In the genomic region with DNA sequence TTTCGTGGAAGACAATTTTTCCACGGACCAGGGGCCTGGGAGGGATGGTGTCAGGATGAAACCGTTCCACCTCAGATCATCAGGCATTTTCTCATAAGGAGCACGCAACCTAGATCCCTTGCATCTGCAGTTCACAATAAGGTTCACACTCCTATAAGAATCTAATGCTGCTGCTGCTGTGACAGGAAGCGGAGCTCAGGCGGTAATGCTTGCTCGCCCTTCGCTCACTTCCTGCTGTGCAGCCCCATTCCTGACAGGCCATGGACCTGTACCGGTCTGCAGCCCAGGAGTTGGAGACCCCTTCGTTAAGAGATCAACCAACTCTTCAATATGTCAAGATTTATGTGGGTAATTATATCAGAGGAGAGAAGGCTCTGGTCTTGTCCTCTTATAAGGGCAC, we compare ENCODE assay signal across 30 cellular contexts.
"Had no signal": no experiment of that assay in that cellular context is flagged by ENCODE, and none has a peak within 500 bp of the region (broad histone marks: within the 10 kb centered on the region; RNA-seq: fewer than 3 reads in every experiment).

No MANE protein-coding gene starts in this region.

- H3K4me2 ChIP-seq: SK-N-SH had no signal

- H3K9ac ChIP-seq: SK-N-SH had no signal

- H3K4me3 ChIP-seq: cardiac muscle cell, SJSA1 had no signal

- DNase-seq: activated CD4-positive, alpha-beta T cell treated with anti-CD3 and anti-CD28 coated beads, Interleukin-2, amount 10 ng/mL, durations not matched to agents 24 days and 14 days; activated CD4-positive, alpha-beta T cell treated with anti-CD3 and anti-CD28 coated beads, Interleukin-2, amount 50 U/mL, for 4 hours; activated CD8-positive, alpha-beta T cell treated with anti-CD3 and anti-CD28 coated beads for 36 hours; activated effector memory CD4-positive, alpha-beta T cell treated with anti-CD3 and anti-CD28 coated beads, Interleukin-2, amount 50 U/mL, for 16 hours; activated naive CD4-positive, alpha-beta T cell; activated naive CD4-positive, alpha-beta T cell treated with anti-CD3 and anti-CD28 coated beads, Interleukin-2, amount 50 U/mL, for 16 hours; activated naive CD8-positive, alpha-beta T cell treated with anti-CD3 and anti-CD28 coated beads for 36 hours; activated T-cell treated with anti-CD3 and anti-CD28 coated beads, Interleukin-2, amount 50 U/mL, for 1 hour; activated T-cell treated with anti-CD3 and anti-CD28 coated beads, Interleukin-2, amount 50 U/mL, for 72 hours; amniotic stem cell; brain microvascular endothelial cell; Kasumi-1; MM.1S; MV-4-11; NCI-H1092; NCI-H1436 treated with DMSO at 0.1 percent for 48 hours; NCI-H1694 treated with DMSO at 0.1 percent for 48 hours; NCI-H2029; NCI-H345; NCI-H524 treated with DMSO at 0.1 percent for 48 hours; SHP77 treated with DMSO at 0.1 percent for 48 hours; SK-N-SH; T-helper 1 cell; T-helper 2 cell; T-helper 9 cell; WERI-Rb-1 had no signal

- ATAC-seq: activated CD8-positive, alpha-beta T cell treated with anti-CD3 and anti-CD28 coated beads for 36 hours; activated T-cell treated with anti-CD3 and anti-CD28 coated beads, Interleukin-2, amount 50 U/mL, for 72 hours; activated T-helper 17 cell treated with anti-CD3 and anti-CD28 coated beads, Interleukin-2, amount 50 U/mL, for 72 hours; Panc1 had no signal

- H3K9me3 ChIP-seq: SK-N-SH had no signal

- H3K27ac ChIP-seq: brain microvascular endothelial cell, cardiac muscle cell, SJSA1, WERI-Rb-1 had no signal

- H3K27me3 ChIP-seq: brain microvascular endothelial cell, cardiac muscle cell, SJSA1 had no signal

- H3K36me3 ChIP-seq: brain microvascular endothelial cell, cardiac muscle cell had no signal
